Comparison of ENCODE assay signal across 19 cellular contexts in the genomic region with DNA sequence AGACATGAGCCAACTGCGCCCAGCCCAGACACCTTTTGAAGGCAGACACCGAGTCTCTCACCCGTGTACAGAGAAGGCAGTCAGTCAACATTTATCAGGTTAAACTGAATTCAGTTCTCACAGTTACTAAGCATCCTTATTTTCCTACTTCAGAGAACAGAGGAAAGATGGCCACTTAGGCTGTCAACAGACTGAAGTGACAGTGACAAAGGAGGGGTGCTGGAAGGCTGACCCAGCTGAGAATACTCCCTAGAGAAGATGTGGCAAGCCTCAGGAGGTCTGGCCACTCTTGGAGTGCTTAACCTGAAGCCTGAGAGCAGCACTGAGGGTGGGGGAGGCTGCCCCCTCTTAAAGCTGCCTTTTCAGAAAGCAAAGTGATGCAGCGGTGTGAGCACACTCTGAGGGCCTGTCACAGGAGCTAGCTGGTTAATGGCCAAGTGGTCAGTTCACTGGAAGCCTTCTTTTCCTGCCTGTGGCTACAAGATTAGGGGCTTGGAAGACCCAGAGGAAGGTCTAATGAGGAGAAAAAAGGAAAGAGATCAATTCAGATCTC.
"Had no signal": no experiment of that assay in that cellular context is flagged by ENCODE, and none has a peak within 500 bp of the region (broad histone marks: within the 10 kb centered on the region; RNA-seq: fewer than 3 reads in every experiment).

No MANE protein-coding gene starts in this region.

- DNase-seq: activated CD4-positive, alpha-beta T cell treated with anti-CD3 and anti-CD28 coated beads for 36 hours; activated CD4-positive, CD25-positive, alpha-beta regulatory T cell; activated CD8-positive, alpha-beta memory T cell treated with anti-CD3 and anti-CD28 coated beads for 24 hours; activated gamma-delta T cell; activated naive CD4-positive, alpha-beta T cell treated with anti-CD3 and anti-CD28 coated beads, Interleukin-2, amount 10 ng/mL, durations not matched to agents 7 days and 5 days; activated naive CD8-positive, alpha-beta T cell treated with anti-CD3 and anti-CD28 coated beads, Interleukin-2, amount 10 ng/mL, durations not matched to agents 7 days and 5 days; activated T-cell treated with anti-CD3 and anti-CD28 coated beads, Interleukin-2, amount 50 U/mL, for 1 hour; brain microvascular endothelial cell; caudate nucleus; foreskin fibroblast; head of caudate nucleus; naive thymus-derived CD8-positive, alpha-beta T cell; right lobe of liver; stimulated activated CD4-positive, alpha-beta T cell treated with anti-CD3 and anti-CD28 coated beads, Interleukin-2, amount 100 ng/mL, for 48 hours; stimulated activated naive CD8-positive, alpha-beta T cell treated with anti-CD3 and anti-CD28 coated beads, Interleukin-15, Interleukin-2, amounts not matched to agents 100 U/mL and 50 U/mL, for 24 hours; testis; upper lobe of left lung had no signal

- H3K4me3 Mint-ChIP-seq: activated CD4-positive, alpha-beta T cell treated with anti-CD3 and anti-CD28 coated beads for 36 hours; activated naive CD4-positive, alpha-beta T cell treated with anti-CD3 and anti-CD28 coated beads, Interleukin-2, amount 10 ng/mL, durations not matched to agents 7 days and 5 days; activated naive CD8-positive, alpha-beta T cell treated with anti-CD3 and anti-CD28 coated beads, Interleukin-2, amount 10 ng/mL, durations not matched to agents 7 days and 5 days; naive thymus-derived CD8-positive, alpha-beta T cell had no signal

- H3K27me3 Mint-ChIP-seq: activated CD4-positive, alpha-beta T cell treated with anti-CD3 and anti-CD28 coated beads for 36 hours; activated naive CD4-positive, alpha-beta T cell treated with anti-CD3 and anti-CD28 coated beads, Interleukin-2, amount 10 ng/mL, durations not matched to agents 7 days and 5 days; activated naive CD8-positive, alpha-beta T cell treated with anti-CD3 and anti-CD28 coated beads, Interleukin-2, amount 10 ng/mL, durations not matched to agents 7 days and 5 days; naive thymus-derived CD8-positive, alpha-beta T cell had no signal

- H3K27ac Mint-ChIP-seq: activated CD4-positive, alpha-beta T cell treated with anti-CD3 and anti-CD28 coated beads for 36 hours; activated naive CD4-positive, alpha-beta T cell treated with anti-CD3 and anti-CD28 coated beads, Interleukin-2, amount 10 ng/mL, durations not matched to agents 7 days and 5 days; activated naive CD8-positive, alpha-beta T cell treated with anti-CD3 and anti-CD28 coated beads, Interleukin-2, amount 10 ng/mL, durations not matched to agents 7 days and 5 days had no signal

- H3K9me3 ChIP-seq: ascending aorta, right lobe of liver, testis, upper lobe of left lung, vagina had no signal

- H3K4me1 ChIP-seq: ascending aorta, right lobe of liver had no signal

- H3K36me3 ChIP-seq: brain microvascular endothelial cell had no signal

- H3K4me3 ChIP-seq: ascending aorta, right lobe of liver, testis, upper lobe of left lung, vagina had no signal

- H3K27ac ChIP-seq: ascending aorta, brain microvascular endothelial cell, right lobe of liver, testis, vagina had no signal

- H3K9me3 Mint-ChIP-seq: activated naive CD4-positive, alpha-beta T cell treated with anti-CD3 and anti-CD28 coated beads, Interleukin-2, amount 10 ng/mL, durations not matched to agents 7 days and 5 days; activated naive CD8-positive, alpha-beta T cell treated with anti-CD3 and anti-CD28 coated beads, Interleukin-2, amount 10 ng/mL, durations not matched to agents 7 days and 5 days; naive thymus-derived CD8-positive, alpha-beta T cell had no signal

- H3K27me3 ChIP-seq: ascending aorta, brain microvascular endothelial cell, right lobe of liver, testis, upper lobe of left lung, vagina had no signal
